Comparison of ENCODE assay signal across 14 cellular contexts in genomic region chr2:36329746-36330145, GRCh38. TPM values are rescaled to one million over a fixed set of nuclear protein-coding genes. Genes with fewer than 3 reads are reported as not detected.
DNase-seq lines count a peak whose midpoint lies in the region; ATAC-seq and TF ChIP-seq lines count a peak whose summit lies in the region.
"Had no signal": no experiment of that assay in that cellular context is flagged by ENCODE, and none has a peak within 500 bp of the region (broad histone marks: within the 10 kb centered on the region; RNA-seq: fewer than 3 reads in every experiment).

No MANE protein-coding gene starts in this region.

- H3K4me3 ChIP-seq in choroid plexus epithelial cell (ENCODE audit: low read depth, low read length) = no peak overlapping the region
- no peak overlapping the region for H3K4me3 ChIP-seq in left lung
- H3K4me3 ChIP-seq: lung had no signal

- no peaks in the 10 kb centered on the region for H3K27me3 ChIP-seq in left lung

- H3K27ac ChIP-seq in left lung = no peak overlapping the region

- ATAC-seq in left lung = peak; percentile 53
- no peak for ATAC-seq in HG03280 (IDR thresholded peaks at IDR 0.05; ENCODE audit: unreplicated experiment)

- intact Hi-C loops in left lung (cut with DNase I) = no loop called here

- DNase-seq in AG08396 (ENCODE audit: low spot score) (peak; percentile 69), M059J (ENCODE audit: low read depth) (peak; percentile 86), choroid plexus epithelial cell (ENCODE audit: low read depth) (peak; percentile 87), left lung (no peak), NOMO-1 treated with DMSO at 0.1 percent for 48 hours (lab: John Stamatoyannopoulos, UW; ENCODE audit: unreplicated experiment) (no peak)
- DNase-seq in activated naive CD4-positive, alpha-beta T cell treated with Interleukin-2 at 50 U/mL for 16 hours = no peak
- DNase-seq in stimulated activated naive CD4-positive, alpha-beta T cell treated with Interleukin-2 at 50 U/mL for 16 hours (lab: John Stamatoyannopoulos, UW) = no peak
- DNase-seq: activated CD4-positive, alpha-beta T cell treated with anti-CD3 and anti-CD28 coated beads, Interleukin-2, amount 50 U/mL, for 4 hours; activated naive CD4-positive, alpha-beta T cell; head of caudate nucleus; MM.1S; occipital lobe had no signal

- H3K36me3 ChIP-seq in left lung = no peaks in the 10 kb centered on the region

- TF ChIP-seq CTCF in choroid plexus epithelial cell (conservative IDR thresholded peaks at IDR 0.05; ENCODE audit: low read depth, low read length) (no peak), left lung (IDR thresholded peaks at IDR 0.05) (no peak)

- H3K9me3 ChIP-seq in left lung = no peaks in the 10 kb centered on the region

- peaks cover 0 to 4% of the 10 kb centered on the region in 2 donors for H3K4me1 ChIP-seq in left lung

RNA-seq across cellular contexts. Expression of gene CRIM1, which starts 25.8 kb away (rescaled TPM):
- total RNA-seq in M059J (2014; rRNA removed; shearing (Covaris generic)) = 98.2 and 186 TPM in 2 replicates
- 10 to 100 TPM; 58.0 to 72.9 TPM for total RNA-seq in left lung

Comparison
In these comparisons a context has a peak if more than half of its experiments do, and no peak if none do; other contexts are left out.
1. DNase-seq: peak in AG08396 (single experiment), M059J (single experiment) and choroid plexus epithelial cell (single experiment); none in left lung (0 of 2), activated naive CD4-positive, alpha-beta T cell treated with Interleukin-2 at 50 U/mL for 16 hours (single experiment), NOMO-1 treated with DMSO at 0.1 percent for 48 hours (single experiment) and stimulated activated naive CD4-positive, alpha-beta T cell treated with Interleukin-2 at 50 U/mL for 16 hours (single experiment).